In the genomic region with DNA sequence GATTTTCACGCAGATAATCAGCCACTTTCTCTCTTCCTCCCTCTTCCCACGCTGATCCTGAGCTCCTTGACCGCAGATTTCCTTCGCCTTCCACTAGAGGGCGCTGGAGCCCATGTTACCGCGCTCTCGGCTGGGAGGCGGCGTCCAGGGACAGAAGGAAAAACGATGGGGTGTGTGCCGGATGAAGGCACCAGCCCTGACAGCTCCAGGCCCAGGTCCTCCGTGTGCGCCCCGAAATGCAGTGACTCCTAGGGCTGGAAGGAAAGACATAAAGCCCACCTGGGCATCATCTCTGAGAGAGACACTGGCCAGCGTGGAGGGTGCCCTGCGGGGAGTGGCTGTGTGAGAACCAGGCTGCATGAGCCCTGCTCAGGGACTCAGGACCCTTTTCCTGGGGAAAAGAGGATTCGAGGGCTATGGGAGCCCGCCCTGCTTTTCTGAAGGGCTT, we compare ENCODE assay signal across 7 cellular contexts. TPM values are rescaled to one million over a fixed set of nuclear protein-coding genes. Genes with fewer than 3 reads are reported as not detected.
A peak's percentile ranks its signal among the peaks of the same experiment; 100 is the strongest.
DNase-seq lines count a peak whose midpoint lies in the region; ATAC-seq and TF ChIP-seq lines count a peak whose summit lies in the region.

No MANE protein-coding gene starts in this region.

- TF ChIP-seq CTCF in GM12873 (IDR thresholded peaks at IDR 0.05; ENCODE audit: insufficient read depth, low read depth, low read length, missing control alignments) (peak; percentile 89), VCaP (conservative IDR thresholded peaks at IDR 0.05) (peak; percentile 91), right lobe of liver (IDR thresholded peaks at IDR 0.05) (peak; percentile 74 to 94 (median 92))

- DNase-seq in NCI-H2171 (lab: John Stamatoyannopoulos, UW) (peak; percentile 72), dermis blood vessel endothelial cell (peak; percentile 79), right lobe of liver (peak; percentile 61 to 66 (median 63))
- DNase-seq in stimulated activated CD4-positive, alpha-beta T cell treated with anti-CD3 and anti-CD28 coated beads, Interleukin-4, amount 100 ng/mL, for 48 hours (ENCODE audit: low read depth in 2 of 2), result peak; percentile 34 to 44

- H3K4me3 ChIP-seq in right lobe of liver, result no peak overlapping the region

- 10% methylated on average over 17 of the region's 19 CpGs for WGBS in right lobe of liver (ENCODE audit: insufficient coverage, low coverage, low lambda C conversion rate, missing lambda C conversion rate)

- intact Hi-C loops in right lobe of liver (cut with DNase I), result no loop called here

- H3K27ac ChIP-seq in VCaP, result peak overlapping the region; percentile 30; the same call in 1 of the 2 replicates
- no peak overlapping the region for H3K27ac ChIP-seq in right lobe of liver

- no peaks in the 10 kb centered on the region for H3K4me1 ChIP-seq in right lobe of liver

- H3K27me3 ChIP-seq in right lobe of liver, result no peaks in the 10 kb centered on the region

- no peak for TF ChIP-seq POLR2A in right lobe of liver (IDR thresholded peaks at IDR 0.05)

- no peaks in the 10 kb centered on the region for H3K36me3 ChIP-seq in right lobe of liver

- peak; percentile 71 for ATAC-seq in HG02973 (IDR thresholded peaks at IDR 0.05; ENCODE audit: unreplicated experiment)
- ATAC-seq in right lobe of liver, result peak; percentile 87 to 95 (median 91)

- H3K9me3 ChIP-seq in right lobe of liver, result no peaks in the 10 kb centered on the region

RNA-seq across cellular contexts. Expression of gene CYP2J2, which starts 44.9 kb away (rescaled TPM):
- total RNA-seq in dermis blood vessel endothelial cell, result 0.37 TPM in 1 of 2 replicates, not detected in the other
- 100 to 1,000 TPM in 2 of 6 experiments, 10 to 100 TPM in 4; 38.8 to 125 (median 76.5) TPM for total RNA-seq in right lobe of liver

Comparison
In these comparisons a context has a peak if more than half of its experiments do, and no peak if none do; other contexts are left out.
1. RNA of gene CYP2J2, which starts 44.9 kb away (total RNA-seq): 38.8 to 125 TPM in right lobe of liver; 0.37 TPM in dermis blood vessel endothelial cell; every median in the first group is over 10 times any median in the second.
2. Peak in every context shown above with its lines, with median percentiles within 50 percentile points of each other: CTCF ChIP-seq and DNase-seq.